ENCODE assay signal across 27 cellular contexts in genomic region chr5:21165344-21165743, GRCh38.
"Had no signal": no experiment of that assay in that cellular context is flagged by ENCODE, and none has a peak within 500 bp of the region (broad histone marks: within the 10 kb centered on the region; RNA-seq: fewer than 3 reads in every experiment).

No MANE protein-coding gene starts in this region.

- ATAC-seq: heart left ventricle; left cardiac atrium; natural killer cell; right lobe of liver; stimulated activated naive B cell treated with anti-CD40 and anti-IgM and Interleukin-4, amounts not matched to agents 10 μg/mL and 1 μg/mL and 100 μg/mL, for 72 hours; stimulated activated naive CD8-positive, alpha-beta T cell treated with anti-CD3 and anti-CD28 coated beads, Interleukin-15, Interleukin-2, amounts not matched to agents 100 U/mL and 50 U/mL, for 24 hours had no signal

- H3K9me3 Mint-ChIP-seq: mesothelial cell of epicardium, nephron progenitor cell, neural progenitor cell had no signal

- H3K4me3 Mint-ChIP-seq: mesothelial cell of epicardium; naive B cell; natural killer cell; nephron progenitor cell; neural progenitor cell; stimulated activated naive B cell treated with anti-CD40 and anti-IgM and Interleukin-4, amounts not matched to agents 10 μg/mL and 1 μg/mL and 100 μg/mL, for 72 hours had no signal

- H3K27me3 Mint-ChIP-seq: naive B cell; stimulated activated naive B cell treated with anti-CD40 and anti-IgM and Interleukin-4, amounts not matched to agents 10 μg/mL and 1 μg/mL and 100 μg/mL, for 72 hours had no signal

- H3K4me1 Mint-ChIP-seq: naive B cell; natural killer cell; nephron progenitor cell; neural progenitor cell; stimulated activated naive B cell treated with anti-CD40 and anti-IgM and Interleukin-4, amounts not matched to agents 10 μg/mL and 1 μg/mL and 100 μg/mL, for 72 hours had no signal

- H3K36me3 ChIP-seq: heart left ventricle, left ventricle myocardium inferior, neural progenitor cell, neutrophil, ovary, prostate gland, right atrium auricular region, right lobe of liver, stomach, thyroid gland, transverse colon, upper lobe of left lung, vagina had no signal

- H3K4me1 ChIP-seq: heart left ventricle, left ventricle myocardium inferior, neural progenitor cell, prostate gland, right atrium auricular region, right lobe of liver, stomach, testis, thyroid gland, transverse colon, upper lobe of left lung, vagina had no signal

- H3K4me3 ChIP-seq: heart left ventricle, left ventricle myocardium inferior, lung, neural progenitor cell, ovary, prostate gland, right atrium auricular region, right lobe of liver, smooth muscle cell, stomach, testis, thyroid gland, transverse colon, upper lobe of left lung, vagina had no signal

- H3K27ac Mint-ChIP-seq: mesothelial cell of epicardium; natural killer cell; nephron progenitor cell; neural progenitor cell; stimulated activated naive B cell treated with anti-CD40 and anti-IgM and Interleukin-4, amounts not matched to agents 10 μg/mL and 1 μg/mL and 100 μg/mL, for 72 hours had no signal

- H3K36me3 Mint-ChIP-seq: mesothelial cell of epicardium; naive B cell; natural killer cell; neural progenitor cell; stimulated activated naive B cell treated with anti-CD40 and anti-IgM and Interleukin-4, amounts not matched to agents 10 μg/mL and 1 μg/mL and 100 μg/mL, for 72 hours had no signal

- H2AFZ ChIP-seq: neural progenitor cell had no signal

- H3K9me3 ChIP-seq: left ventricle myocardium inferior, neutrophil, ovary, prostate gland, right atrium auricular region, right lobe of liver, stomach, testis, thyroid gland, transverse colon, vagina had no signal

- DNase-seq: heart left ventricle; islet precursor cell; left cardiac atrium; left ventricle myocardium inferior; naive B cell; natural killer cell; nephron progenitor cell; occipital lobe; ovary; right lobe of liver; stimulated activated CD4-positive, alpha-beta T cell treated with anti-CD3 and anti-CD28 coated beads, Interleukin-2, amount 100 ng/mL, for 24 hours; stimulated activated CD4-positive, alpha-beta T cell treated with anti-CD3 and anti-CD28 coated beads, Interleukin-4, amount 100 ng/mL, for 1 hour; stimulated activated naive B cell treated with anti-CD40 and anti-IgM and Interleukin-4, amounts not matched to agents 10 μg/mL and 1 μg/mL and 100 μg/mL, for 72 hours; stimulated activated naive CD8-positive, alpha-beta T cell treated with anti-CD3 and anti-CD28 coated beads, Interleukin-15, Interleukin-2, amounts not matched to agents 100 U/mL and 50 U/mL, for 24 hours; stomach; testis; thyroid gland; transverse colon; upper lobe of left lung had no signal

- H3K9ac ChIP-seq: neural progenitor cell had no signal

- H3K27ac ChIP-seq: heart left ventricle, left ventricle myocardium inferior, neural progenitor cell, neutrophil, ovary, prostate gland, right atrium auricular region, right lobe of liver, stomach, testis, thyroid gland, transverse colon, upper lobe of left lung, vagina had no signal

- H3K4me2 ChIP-seq: neural progenitor cell, smooth muscle cell had no signal

- H3K27me3 ChIP-seq: heart left ventricle, neural progenitor cell, neutrophil, ovary, right atrium auricular region, right lobe of liver, stomach, testis, thyroid gland, transverse colon, upper lobe of left lung, vagina had no signal
